2 cellular contexts compared by ENCODE assay signal in the genomic region with DNA sequence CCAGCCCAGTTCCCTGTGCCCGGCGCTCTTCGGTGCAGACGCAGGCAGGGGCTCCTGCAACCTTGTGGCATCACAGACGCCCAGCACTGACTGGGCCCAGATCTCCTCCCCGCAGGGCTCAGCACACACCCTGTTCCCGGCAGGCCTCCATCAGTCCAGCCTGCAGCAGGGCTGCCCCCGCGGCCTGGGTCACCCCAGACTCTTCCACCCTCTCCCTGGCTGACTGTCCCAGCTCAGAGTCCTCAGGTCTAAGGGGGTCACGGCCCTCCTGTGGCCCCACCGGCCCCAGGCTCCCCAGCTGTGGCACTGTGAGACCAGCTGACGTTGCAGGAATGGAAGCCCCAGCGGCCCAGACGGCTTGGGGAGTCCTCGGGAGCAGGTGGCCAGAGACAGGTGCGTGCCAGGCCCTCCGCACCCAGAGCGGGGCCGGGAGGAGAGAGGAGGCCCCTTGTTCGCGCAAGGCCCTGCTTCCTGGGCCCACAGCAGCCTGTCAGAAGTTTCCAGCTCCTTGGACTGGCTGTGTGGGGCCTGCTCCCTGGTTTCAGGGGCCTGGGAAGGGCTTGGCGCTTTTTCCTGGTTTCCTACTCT.
TF ChIP-seq lines count a peak whose summit lies in the region.

No MANE protein-coding gene starts in this region.

TF ChIP-seq in HepG2, 621 proteins besides CTCF, POLR2A, EP300 and RAD21 (continues in another document):
- peak; percentile 43 for TF ChIP-seq MED8 (CRISPR knock-in tag; IDR thresholded peaks at IDR 0.05; ENCODE audit: insufficient replicate concordance)
- TF ChIP-seq ZMYM4 (CRISPR knock-in tag; IDR thresholded peaks at IDR 0.05): no peak
- TF ChIP-seq NONO (IDR thresholded peaks at IDR 0.05): no peak
- peak; percentile 66; the same call in 1 of the 2 replicates for TF ChIP-seq NONO (CRISPR knock-in tag; conservative IDR thresholded peaks at IDR 0.05)
- TF ChIP-seq ZNF24 (IDR thresholded peaks at IDR 0.05): no peak
- 0 out of 2 replicates have a peak, but pooled peaks have one; percentile 22 for TF ChIP-seq ZC3H4 (CRISPR knock-in tag; IDR thresholded peaks at IDR 0.05; ENCODE audit: borderline replicate concordance)
- no peak for TF ChIP-seq SMARCC2 (IDR thresholded peaks at IDR 0.05)
- TF ChIP-seq ZNF333 (CRISPR knock-in tag; IDR thresholded peaks at IDR 0.05; ENCODE audit: borderline replicate concordance): no peak; the same call in 1 of the 2 replicates
- peak; percentile 10 for TF ChIP-seq POLR2G (IDR thresholded peaks at IDR 0.05; ENCODE audit: low read depth, low read length)
- TF ChIP-seq, protein P1, sequence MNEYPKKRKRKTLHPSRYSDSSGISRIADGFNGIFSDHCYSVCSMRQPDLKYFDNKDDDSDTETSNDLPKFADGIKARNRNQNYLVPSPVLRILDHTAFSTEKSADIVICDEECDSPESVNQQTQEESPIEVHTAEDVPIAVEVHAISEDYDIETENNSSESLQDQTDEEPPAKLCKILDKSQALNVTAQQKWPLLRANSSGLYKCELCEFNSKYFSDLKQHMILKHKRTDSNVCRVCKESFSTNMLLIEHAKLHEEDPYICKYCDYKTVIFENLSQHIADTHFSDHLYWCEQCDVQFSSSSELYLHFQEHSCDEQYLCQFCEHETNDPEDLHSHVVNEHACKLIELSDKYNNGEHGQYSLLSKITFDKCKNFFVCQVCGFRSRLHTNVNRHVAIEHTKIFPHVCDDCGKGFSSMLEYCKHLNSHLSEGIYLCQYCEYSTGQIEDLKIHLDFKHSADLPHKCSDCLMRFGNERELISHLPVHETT (CRISPR knock-in tag; conservative IDR thresholded peaks at IDR 0.05): no peak
- TF ChIP-seq ZBTB7B (CRISPR knock-in tag; IDR thresholded peaks at IDR 0.05): no peak
- TF ChIP-seq AHR (CRISPR knock-in tag; IDR thresholded peaks at IDR 0.05): peak; percentile 43; the same call in 1 of the 2 replicates
- TF ChIP-seq ZNF792 (CRISPR knock-in tag; IDR thresholded peaks at IDR 0.05): no peak
- TF ChIP-seq, protein P2, sequence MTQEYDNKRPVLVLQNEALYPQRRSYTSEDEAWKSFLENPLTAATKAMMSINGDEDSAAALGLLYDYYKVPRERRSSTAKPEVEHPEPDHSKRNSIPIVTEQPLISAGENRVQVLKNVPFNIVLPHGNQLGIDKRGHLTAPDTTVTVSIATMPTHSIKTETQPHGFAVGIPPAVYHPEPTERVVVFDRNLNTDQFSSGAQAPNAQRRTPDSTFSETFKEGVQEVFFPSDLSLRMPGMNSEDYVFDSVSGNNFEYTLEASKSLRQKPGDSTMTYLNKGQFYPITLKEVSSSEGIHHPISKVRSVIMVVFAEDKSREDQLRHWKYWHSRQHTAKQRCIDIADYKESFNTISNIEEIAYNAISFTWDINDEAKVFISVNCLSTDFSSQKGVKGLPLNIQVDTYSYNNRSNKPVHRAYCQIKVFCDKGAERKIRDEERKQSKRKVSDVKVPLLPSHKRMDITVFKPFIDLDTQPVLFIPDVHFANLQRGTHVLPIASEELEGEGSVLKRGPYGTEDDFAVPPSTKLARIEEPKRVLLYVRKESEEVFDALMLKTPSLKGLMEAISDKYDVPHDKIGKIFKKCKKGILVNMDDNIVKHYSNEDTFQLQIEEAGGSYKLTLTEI (CRISPR knock-in tag; conservative IDR thresholded peaks at IDR 0.05): no peak
- TF ChIP-seq, protein P3, sequence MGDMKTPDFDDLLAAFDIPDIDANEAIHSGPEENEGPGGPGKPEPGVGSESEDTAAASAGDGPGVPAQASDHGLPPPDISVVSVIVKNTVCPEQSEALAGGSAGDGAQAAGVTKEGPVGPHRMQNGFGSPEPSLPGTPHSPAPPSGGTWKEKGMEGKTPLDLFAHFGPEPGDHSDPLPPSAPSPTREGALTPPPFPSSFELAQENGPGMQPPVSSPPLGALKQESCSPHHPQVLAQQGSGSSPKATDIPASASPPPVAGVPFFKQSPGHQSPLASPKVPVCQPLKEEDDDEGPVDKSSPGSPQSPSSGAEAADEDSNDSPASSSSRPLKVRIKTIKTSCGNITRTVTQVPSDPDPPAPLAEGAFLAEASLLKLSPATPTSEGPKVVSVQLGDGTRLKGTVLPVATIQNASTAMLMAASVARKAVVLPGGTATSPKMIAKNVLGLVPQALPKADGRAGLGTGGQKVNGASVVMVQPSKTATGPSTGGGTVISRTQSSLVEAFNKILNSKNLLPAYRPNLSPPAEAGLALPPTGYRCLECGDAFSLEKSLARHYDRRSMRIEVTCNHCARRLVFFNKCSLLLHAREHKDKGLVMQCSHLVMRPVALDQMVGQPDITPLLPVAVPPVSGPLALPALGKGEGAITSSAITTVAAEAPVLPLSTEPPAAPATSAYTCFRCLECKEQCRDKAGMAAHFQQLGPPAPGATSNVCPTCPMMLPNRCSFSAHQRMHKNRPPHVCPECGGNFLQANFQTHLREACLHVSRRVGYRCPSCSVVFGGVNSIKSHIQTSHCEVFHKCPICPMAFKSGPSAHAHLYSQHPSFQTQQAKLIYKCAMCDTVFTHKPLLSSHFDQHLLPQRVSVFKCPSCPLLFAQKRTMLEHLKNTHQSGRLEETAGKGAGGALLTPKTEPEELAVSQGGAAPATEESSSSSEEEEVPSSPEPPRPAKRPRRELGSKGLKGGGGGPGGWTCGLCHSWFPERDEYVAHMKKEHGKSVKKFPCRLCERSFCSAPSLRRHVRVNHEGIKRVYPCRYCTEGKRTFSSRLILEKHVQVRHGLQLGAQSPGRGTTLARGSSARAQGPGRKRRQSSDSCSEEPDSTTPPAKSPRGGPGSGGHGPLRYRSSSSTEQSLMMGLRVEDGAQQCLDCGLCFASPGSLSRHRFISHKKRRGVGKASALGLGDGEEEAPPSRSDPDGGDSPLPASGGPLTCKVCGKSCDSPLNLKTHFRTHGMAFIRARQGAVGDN (CRISPR knock-in tag; IDR thresholded peaks at IDR 0.05): peak; percentile 64
- 0 out of 2 replicates have a peak, but pooled peaks have one; percentile 48 for TF ChIP-seq EZH2 (conservative IDR thresholded peaks at IDR 0.05; ENCODE audit: low read depth, low read length)
- TF ChIP-seq, protein P4, sequence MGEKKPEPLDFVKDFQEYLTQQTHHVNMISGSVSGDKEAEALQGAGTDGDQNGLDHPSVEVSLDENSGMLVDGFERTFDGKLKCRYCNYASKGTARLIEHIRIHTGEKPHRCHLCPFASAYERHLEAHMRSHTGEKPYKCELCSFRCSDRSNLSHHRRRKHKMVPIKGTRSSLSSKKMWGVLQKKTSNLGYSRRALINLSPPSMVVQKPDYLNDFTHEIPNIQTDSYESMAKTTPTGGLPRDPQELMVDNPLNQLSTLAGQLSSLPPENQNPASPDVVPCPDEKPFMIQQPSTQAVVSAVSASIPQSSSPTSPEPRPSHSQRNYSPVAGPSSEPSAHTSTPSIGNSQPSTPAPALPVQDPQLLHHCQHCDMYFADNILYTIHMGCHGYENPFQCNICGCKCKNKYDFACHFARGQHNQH (CRISPR knock-in tag; IDR thresholded peaks at IDR 0.05): peak; percentile 29; the same call in 1 of the 2 replicates
- no peak for TF ChIP-seq CEBPG (CRISPR knock-in tag; IDR thresholded peaks at IDR 0.05)
- no peak for TF ChIP-seq ZNF7 (CRISPR knock-in tag; IDR thresholded peaks at IDR 0.05)
- TF ChIP-seq ZNF577 (CRISPR knock-in tag; IDR thresholded peaks at IDR 0.05; ENCODE audit: borderline replicate concordance, low read depth): no peak
- TF ChIP-seq ZNF761 (CRISPR knock-in tag; conservative IDR thresholded peaks at IDR 0.05): 0 out of 2 replicates have a peak, but pooled peaks have one; percentile 65
- TF ChIP-seq ZBTB38 (CRISPR knock-in tag; IDR thresholded peaks at IDR 0.05): no peak
- TF ChIP-seq ARNT2 (CRISPR knock-in tag; IDR thresholded peaks at IDR 0.05; ENCODE audit: low read depth): peak; percentile 19; the same call in 1 of the 2 replicates
- no peak for TF ChIP-seq ATF7-NPFF (CRISPR knock-in tag; IDR thresholded peaks at IDR 0.05; ENCODE audit: low read depth)
- TF ChIP-seq ADNP (CRISPR knock-in tag; IDR thresholded peaks at IDR 0.05): no peak

TF ChIP-seq in WTC11, 78 proteins besides CTCF, POLR2A, EP300 and RAD21:
- TF ChIP-seq ESRRA (CRISPR knock-in tag; IDR thresholded peaks at IDR 0.05; ENCODE audit: borderline replicate concordance): 0 out of 2 replicates have a peak, but pooled peaks have one; percentile 10
- TF ChIP-seq, protein P5, sequence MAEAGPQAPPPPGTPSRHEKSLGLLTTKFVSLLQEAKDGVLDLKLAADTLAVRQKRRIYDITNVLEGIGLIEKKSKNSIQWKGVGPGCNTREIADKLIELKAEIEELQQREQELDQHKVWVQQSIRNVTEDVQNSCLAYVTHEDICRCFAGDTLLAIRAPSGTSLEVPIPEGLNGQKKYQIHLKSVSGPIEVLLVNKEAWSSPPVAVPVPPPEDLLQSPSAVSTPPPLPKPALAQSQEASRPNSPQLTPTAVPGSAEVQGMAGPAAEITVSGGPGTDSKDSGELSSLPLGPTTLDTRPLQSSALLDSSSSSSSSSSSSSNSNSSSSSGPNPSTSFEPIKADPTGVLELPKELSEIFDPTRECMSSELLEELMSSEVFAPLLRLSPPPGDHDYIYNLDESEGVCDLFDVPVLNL (CRISPR knock-in tag; IDR thresholded peaks at IDR 0.05; ENCODE audit: borderline replicate concordance, low read depth): no peak
- TF ChIP-seq, protein P6, sequence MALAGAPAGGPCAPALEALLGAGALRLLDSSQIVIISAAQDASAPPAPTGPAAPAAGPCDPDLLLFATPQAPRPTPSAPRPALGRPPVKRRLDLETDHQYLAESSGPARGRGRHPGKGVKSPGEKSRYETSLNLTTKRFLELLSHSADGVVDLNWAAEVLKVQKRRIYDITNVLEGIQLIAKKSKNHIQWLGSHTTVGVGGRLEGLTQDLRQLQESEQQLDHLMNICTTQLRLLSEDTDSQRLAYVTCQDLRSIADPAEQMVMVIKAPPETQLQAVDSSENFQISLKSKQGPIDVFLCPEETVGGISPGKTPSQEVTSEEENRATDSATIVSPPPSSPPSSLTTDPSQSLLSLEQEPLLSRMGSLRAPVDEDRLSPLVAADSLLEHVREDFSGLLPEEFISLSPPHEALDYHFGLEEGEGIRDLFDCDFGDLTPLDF (CRISPR knock-in tag; IDR thresholded peaks at IDR 0.05): 0 out of 2 replicates have a peak, but pooled peaks have one; percentile 22
TF ChIP-seq in WTC11: peak in this region for 2.
